ENCODE assay signal across 2 cellular contexts in genomic region chr12:52542157-52542556, GRCh38.
TF ChIP-seq lines count a peak whose summit lies in the region.

No MANE protein-coding gene starts in this region.

TF ChIP-seq in HCT116, 20 proteins besides CTCF, POLR2A, EP300 and RAD21:
- TF ChIP-seq ZFX (IDR thresholded peaks at IDR 0.05): no peak

TF ChIP-seq in HepG2, 621 proteins besides CTCF, POLR2A, EP300 and RAD21:
- TF ChIP-seq CEBPG (CRISPR knock-in tag; IDR thresholded peaks at IDR 0.05) (no peak), UBTF (CRISPR knock-in tag; IDR thresholded peaks at IDR 0.05) (no peak)
TF ChIP-seq in HepG2: peak in this region for 0.
